Comparison of ENCODE assay signal across 9 cellular contexts in the genomic region with DNA sequence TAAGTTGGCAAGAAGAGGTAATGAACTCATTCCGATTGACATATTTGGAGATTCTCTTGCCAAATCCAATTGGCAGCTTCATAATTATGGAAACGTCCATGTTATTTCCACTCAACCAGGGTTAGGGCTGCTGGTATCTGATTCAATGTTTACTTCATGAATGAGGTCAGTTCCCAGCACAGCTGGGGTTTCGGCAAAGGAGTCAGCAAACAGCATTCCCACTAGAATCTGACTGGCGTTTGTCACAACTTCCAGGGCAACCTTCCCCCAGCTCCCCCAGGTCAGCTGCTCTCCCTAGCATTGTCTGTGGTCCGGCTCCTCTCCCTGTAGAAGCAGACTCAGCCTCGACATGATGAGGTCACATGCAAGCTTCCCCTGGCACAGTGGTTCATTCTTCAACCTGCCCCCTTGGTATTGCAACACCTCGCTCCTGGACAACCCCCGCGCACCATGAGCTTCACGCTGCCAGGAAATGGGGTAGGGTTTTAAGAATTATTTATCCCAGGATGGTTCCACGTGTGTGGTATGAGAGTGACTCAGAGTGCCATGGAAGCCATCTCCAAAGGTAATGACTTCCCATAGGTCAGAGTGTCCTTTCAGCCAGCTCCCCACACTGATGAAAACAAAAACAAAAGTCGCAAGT.
DNase-seq lines count a peak whose midpoint lies in the region; TF ChIP-seq lines count a peak whose summit lies in the region.
"Had no signal": no experiment of that assay in that cellular context is flagged by ENCODE, and none has a peak within 500 bp of the region (broad histone marks: within the 10 kb centered on the region; RNA-seq: fewer than 3 reads in every experiment).

No MANE protein-coding gene starts in this region.

- no peaks in the 10 kb centered on the region for H3K36me3 ChIP-seq in WERI-Rb-1

- H3K9me3 ChIP-seq in WERI-Rb-1 (ENCODE audit: severe bottlenecking), result no peaks in the 10 kb centered on the region

- no peak overlapping the region for H3K4me3 ChIP-seq in skin epidermis
- no peak overlapping the region for H3K4me3 ChIP-seq in WERI-Rb-1 (ENCODE audit: low read depth, low read length)

- peaks cover 3% of the 10 kb centered on the region for H3K27me3 Mint-ChIP-seq in HFFc6 (ENCODE audit: insufficient read depth)
- H3K27me3 Mint-ChIP-seq in activated CD4-positive, alpha-beta T cell treated with anti-CD3 and anti-CD28 coated beads, Interleukin-2, amount 10 ng/mL, durations not matched to agents 24 days and 14 days, result peaks cover 35% of the 10 kb centered on the region

- H3K27ac ChIP-seq in skin epidermis (peak overlapping the region in 19 of 21 experiments; percentile 2 to 73 (median 40)), WERI-Rb-1 (no peak overlapping the region)

- H3K4me3 Mint-ChIP-seq in HFFc6, result no peak overlapping the region
- H3K4me3 Mint-ChIP-seq in activated CD4-positive, alpha-beta T cell treated with anti-CD3 and anti-CD28 coated beads, Interleukin-2, amount 10 ng/mL, durations not matched to agents 24 days and 14 days, result no peak overlapping the region

- no peak for TF ChIP-seq CTCF in HFFc6 (IDR thresholded peaks at IDR 0.05)
- TF ChIP-seq CTCF in WERI-Rb-1 (IDR thresholded peaks at IDR 0.05; ENCODE audit: low read depth, low read length), result no peak

- intact Hi-C loops in activated CD4-positive, alpha-beta T cell treated with anti-CD3 and anti-CD28 coated beads, Interleukin-2, amount 10 ng/mL, durations not matched to agents 24 days and 14 days (cut with micrococcal nuclease), result no loop called here

- H3K4me1 Mint-ChIP-seq in HFFc6 (ENCODE audit: low read depth), result peaks cover 31% of the 10 kb centered on the region
- H3K4me1 Mint-ChIP-seq in activated CD4-positive, alpha-beta T cell treated with anti-CD3 and anti-CD28 coated beads, Interleukin-2, amount 10 ng/mL, durations not matched to agents 24 days and 14 days, result no peaks in the 10 kb centered on the region

- no peak overlapping the region for H3K27ac Mint-ChIP-seq in HFFc6
- H3K27ac Mint-ChIP-seq in activated CD4-positive, alpha-beta T cell treated with anti-CD3 and anti-CD28 coated beads, Interleukin-2, amount 10 ng/mL, durations not matched to agents 24 days and 14 days, result no peak overlapping the region

- no peaks in the 10 kb centered on the region for H3K27me3 ChIP-seq in WERI-Rb-1 (ENCODE audit: insufficient read depth, low read depth, severe bottlenecking)

- no peaks in the 10 kb centered on the region for H3K36me3 Mint-ChIP-seq in HFFc6 (ENCODE audit: low read depth)
- no peaks in the 10 kb centered on the region for H3K36me3 Mint-ChIP-seq in activated CD4-positive, alpha-beta T cell treated with anti-CD3 and anti-CD28 coated beads, Interleukin-2, amount 10 ng/mL, durations not matched to agents 24 days and 14 days (ENCODE audit: low read depth)

- H3K9me3 Mint-ChIP-seq in HFFc6, result no peaks in the 10 kb centered on the region
- H3K9me3 Mint-ChIP-seq in activated CD4-positive, alpha-beta T cell treated with anti-CD3 and anti-CD28 coated beads, Interleukin-2, amount 10 ng/mL, durations not matched to agents 24 days and 14 days, result no peaks in the 10 kb centered on the region

- DNase-seq in HFFc6 (peak; percentile 6), amygdala (lab: John Stamatoyannopoulos, UW) (peak in 41 of 56 donors; percentile 14 to 76 (median 36)), hippocampal formation (lab: John Stamatoyannopoulos, UW) (peak; percentile 55 to 86), WERI-Rb-1 (no peak), NCI-H1092 (lab: John Stamatoyannopoulos, UW) (no peak)
- no peak for DNase-seq in activated CD4-positive, alpha-beta T cell treated with anti-CD3 and anti-CD28 coated beads, Interleukin-2, amount 10 ng/mL, durations not matched to agents 24 days and 14 days
- DNase-seq in activated CD4-positive, alpha-beta T cell treated with anti-CD3 and anti-CD28 coated beads for 48 hours, result no peak
- DNase-seq: SW 1271 had no signal

Comparison
In these comparisons a context has a peak if more than half of its experiments do, and no peak if none do; other contexts are left out.
1. DNase-seq: peak in HFFc6 (single experiment), amygdala (41 of 56) and hippocampal formation (2 of 2); none in activated CD4-positive, alpha-beta T cell treated with anti-CD3 and anti-CD28 coated beads, Interleukin-2, amount 10 ng/mL, durations not matched to agents 24 days and 14 days (single experiment), WERI-Rb-1 (single experiment), activated CD4-positive, alpha-beta T cell treated with anti-CD3 and anti-CD28 coated beads for 48 hours (single experiment) and NCI-H1092 (single experiment).